ENCODE assay signal across 18 cellular contexts in the genomic region with DNA sequence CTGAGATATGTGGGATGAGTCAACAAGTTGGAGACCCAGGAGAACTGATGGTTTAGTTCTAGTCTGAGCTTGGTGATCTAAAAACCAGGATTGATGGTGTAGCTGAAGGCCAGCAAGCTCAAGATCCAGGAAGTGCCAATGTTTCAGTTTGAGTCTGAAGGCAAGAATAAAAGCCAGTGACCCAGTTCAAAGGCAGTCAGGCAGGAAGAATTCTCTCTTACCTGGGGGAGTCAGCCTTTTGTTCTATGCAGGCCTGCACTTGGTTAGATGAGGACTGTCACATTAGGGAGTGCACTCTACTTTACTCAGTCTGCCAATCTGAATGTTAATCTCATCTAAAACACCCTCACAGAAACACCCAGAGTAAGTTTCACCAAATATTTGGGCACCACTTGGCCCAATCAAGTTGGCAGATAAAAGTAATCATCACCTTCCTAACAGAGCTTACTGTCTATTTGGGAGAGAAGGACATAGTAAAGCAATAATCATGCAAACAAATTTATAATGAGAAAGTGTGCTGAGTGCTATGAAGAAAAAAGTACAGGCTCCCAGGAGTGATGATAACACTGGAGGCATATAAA.
A peak's percentile ranks its signal among the peaks of the same experiment; 100 is the strongest.
DNase-seq lines count a peak whose midpoint lies in the region; ATAC-seq and TF ChIP-seq lines count a peak whose summit lies in the region.
"Had no signal": no experiment of that assay in that cellular context is flagged by ENCODE, and none has a peak within 500 bp of the region (broad histone marks: within the 10 kb centered on the region; RNA-seq: fewer than 3 reads in every experiment).

No MANE protein-coding gene starts in this region.

- TF ChIP-seq EP300 in esophagus muscularis mucosa (IDR thresholded peaks at IDR 0.05): no peak

- H3K4me1 Mint-ChIP-seq in HFFc6 (ENCODE audit: low read depth) (peaks cover 14% of the 10 kb centered on the region), nephron progenitor cell (peaks cover 21% of the 10 kb centered on the region)

- H3K27ac ChIP-seq in esophagus muscularis mucosa (replicated peaks in 1 of 4): no peak overlapping the region
- no peak overlapping the region for H3K27ac ChIP-seq in lower lobe of right lung
- H3K27ac ChIP-seq in effector memory CD4-positive, alpha-beta T cell (ENCODE audit: insufficient read depth, low read length, poor library complexity, severe bottlenecking): no peak overlapping the region
- H3K27ac ChIP-seq: BLaER1 treated with 17β-estradiol and CSF1 and Interleukin-3, amounts not matched to agents 10 nM and 100 nM; GM23248 had no signal

- H3K36me3 ChIP-seq in esophagus muscularis mucosa (no peaks in the 10 kb centered on the region), lower lobe of right lung (no peaks in the 10 kb centered on the region)
- H3K36me3 ChIP-seq in effector memory CD4-positive, alpha-beta T cell (ENCODE audit: control insufficient read depth, insufficient read depth, low read length): no peaks in the 10 kb centered on the region
- H3K36me3 ChIP-seq: BLaER1 treated with 17β-estradiol and CSF1 and Interleukin-3, amounts not matched to agents 10 nM and 100 nM; HAP-1 had no signal

- TF ChIP-seq POLR2A in esophagus muscularis mucosa (IDR thresholded peaks at IDR 0.05; ENCODE audit: low read depth): no peak

- H3K9me3 Mint-ChIP-seq in HFFc6 (no peaks in the 10 kb centered on the region), nephron progenitor cell (peaks cover 3% of the 10 kb centered on the region)

- no peak overlapping the region for H3K4me3 Mint-ChIP-seq in HFFc6
- H3K4me3 Mint-ChIP-seq in nephron progenitor cell: no peak overlapping the region
- H3K4me3 Mint-ChIP-seq: B cell; CD8-positive, alpha-beta T cell had no signal

- H3K9me3 ChIP-seq in esophagus muscularis mucosa (no peaks in the 10 kb centered on the region), lower lobe of right lung (no peaks in the 10 kb centered on the region)
- no peaks in the 10 kb centered on the region for H3K9me3 ChIP-seq in effector memory CD4-positive, alpha-beta T cell (ENCODE audit: control insufficient read depth, low read length)
- H3K9me3 ChIP-seq: HAP-1 had no signal

- intact Hi-C loops in esophagus muscularis mucosa (cut with DNase I) (no loop called here), lower lobe of right lung (cut with DNase I) (no loop called here)

- H3K36me3 Mint-ChIP-seq in HFFc6 (ENCODE audit: low read depth) (no peaks in the 10 kb centered on the region), nephron progenitor cell (ENCODE audit: low read depth) (no peaks in the 10 kb centered on the region)
- H3K36me3 Mint-ChIP-seq: CD8-positive, alpha-beta T cell had no signal

- TF ChIP-seq CTCF in GM12865 (IDR thresholded peaks at IDR 0.05; ENCODE audit: insufficient read depth, low read depth, low read length, missing control alignments) (no peak), HFFc6 (IDR thresholded peaks at IDR 0.05) (no peak), esophagus muscularis mucosa (IDR thresholded peaks at IDR 0.05) (no peak), nephron progenitor cell (IDR thresholded peaks at IDR 0.05) (no peak), lower lobe of right lung (IDR thresholded peaks at IDR 0.05) (no peak)

- H3K27me3 Mint-ChIP-seq in HFFc6 (ENCODE audit: insufficient read depth) (no peaks in the 10 kb centered on the region), nephron progenitor cell (ENCODE audit: low read depth, poor library complexity) (no peaks in the 10 kb centered on the region)
- H3K27me3 Mint-ChIP-seq: B cell had no signal

- H3K27ac Mint-ChIP-seq in HFFc6 (peak overlapping the region; percentile 14; the same call in 1 of the 2 replicates), nephron progenitor cell (peak overlapping the region; percentile 50)
- H3K27ac Mint-ChIP-seq: B cell; CD8-positive, alpha-beta T cell had no signal

- no peaks in the 10 kb centered on the region for H3K4me1 ChIP-seq in esophagus muscularis mucosa
- no peaks in the 10 kb centered on the region for H3K4me1 ChIP-seq in lower lobe of right lung
- no peaks in the 10 kb centered on the region for H3K4me1 ChIP-seq in effector memory CD4-positive, alpha-beta T cell (ENCODE audit: control insufficient read depth, insufficient read depth, low read length, poor library complexity, severe bottlenecking)
- H3K4me1 ChIP-seq: BLaER1 treated with 17β-estradiol and CSF1 and Interleukin-3, amounts not matched to agents 10 nM and 100 nM; HAP-1 had no signal

- no peak for ATAC-seq in lower lobe of right lung
- ATAC-seq: CD8-positive, alpha-beta T cell; HepG2 had no signal

- DNase-seq in GM12865 (ENCODE audit: low read depth) (peak; percentile 11), HFFc6 (no peak), esophagus muscularis mucosa (ENCODE audit: extremely low spot score) (peak; percentile 37), nephron progenitor cell (no peak), lower lobe of right lung (no peak), DMS114 treated with DMSO at 0.1 percent for 48 hours (lab: John Stamatoyannopoulos, UW; ENCODE audit: unreplicated experiment) (no peak), NCI-H526 (lab: John Stamatoyannopoulos, UW) (no peak)
- DNase-seq in effector memory CD4-positive, alpha-beta T cell: no peak
- DNase-seq: Calu3; CD8-positive, alpha-beta T cell; DMS53; DND-41; EL; GM23248 had no signal

- H3K27me3 ChIP-seq in esophagus muscularis mucosa: no peaks in the 10 kb centered on the region
- H3K27me3 ChIP-seq in lower lobe of right lung (ENCODE audit: low read depth): no peaks in the 10 kb centered on the region
- no peaks in the 10 kb centered on the region for H3K27me3 ChIP-seq in effector memory CD4-positive, alpha-beta T cell (replicated peaks; ENCODE audit: control insufficient read depth, insufficient read depth, low read length, poor library complexity, severe bottlenecking)
- H3K27me3 ChIP-seq: BLaER1 treated with 17β-estradiol and CSF1 and Interleukin-3, amounts not matched to agents 10 nM and 100 nM had no signal

- no peak overlapping the region for H3K4me3 ChIP-seq in GM12865 (ENCODE audit: low read depth, low read length)
- H3K4me3 ChIP-seq in esophagus muscularis mucosa: no peak overlapping the region
- H3K4me3 ChIP-seq in lower lobe of right lung: no peak overlapping the region
- no peak overlapping the region for H3K4me3 ChIP-seq in effector memory CD4-positive, alpha-beta T cell (ENCODE audit: insufficient read depth, low read depth, low read length, poor library complexity, severe bottlenecking)
- H3K4me3 ChIP-seq: BLaER1 treated with 17β-estradiol and CSF1 and Interleukin-3, amounts not matched to agents 10 nM and 100 nM; GM23248; HAP-1 had no signal

Comparison
In these comparisons a context has a peak if more than half of its experiments do, and no peak if none do; other contexts are left out.
1. DNase-seq: peak in GM12865 (single experiment) and esophagus muscularis mucosa (single experiment); none in HFFc6 (single experiment), nephron progenitor cell (single experiment), lower lobe of right lung (single experiment), effector memory CD4-positive, alpha-beta T cell (0 of 3), DMS114 treated with DMSO at 0.1 percent for 48 hours (single experiment) and NCI-H526 (0 of 2).